Comparison of ENCODE assay signal across 23 cellular contexts in genomic region chr1:175857756-175858155, GRCh38.
A peak's percentile ranks its signal among the peaks of the same experiment; 100 is the strongest.
DNase-seq lines count a peak whose midpoint lies in the region; ATAC-seq and TF ChIP-seq lines count a peak whose summit lies in the region.
"Had no signal": no experiment of that assay in that cellular context is flagged by ENCODE, and none has a peak within 500 bp of the region (broad histone marks: within the 10 kb centered on the region; RNA-seq: fewer than 3 reads in every experiment).

No MANE protein-coding gene starts in this region.

- no peaks in the 10 kb centered on the region for H3K9me3 ChIP-seq in heart left ventricle
- H3K9me3 ChIP-seq: ovary, right lobe of liver, suprapubic skin had no signal

- DNase-seq in NCI-H1092 treated with DMSO at 0.1 percent for 48 hours (lab: John Stamatoyannopoulos, UW) (peak; percentile 75), SHP77 (lab: John Stamatoyannopoulos, UW) (peak; percentile 4 to 40), head of caudate nucleus (peak in 39 of 42 donors; percentile 35 to 79 (median 60)), retina (peak; percentile 57), iPS-NIHi7 (ENCODE audit: extremely low spot score) (no peak), heart left ventricle (no peak)
- DNase-seq: activated CD4-positive, alpha-beta T cell treated with anti-CD3 and anti-CD28 coated beads, Interleukin-2, amount 50 U/mL, for 1 hour; activated CD8-positive, alpha-beta memory T cell treated with anti-CD3 and anti-CD28 coated beads, Interleukin-2, amount 50 U/mL, for 4 hours; activated naive CD8-positive, alpha-beta T cell treated with anti-CD3 and anti-CD28 coated beads for 36 hours; CD4-positive, alpha-beta T cell; effector memory CD8-positive, alpha-beta T cell; foreskin melanocyte; mammary epithelial cell; naive B cell; NCI-H1436 treated with DMSO at 0.1 percent for 48 hours; NCI-H226; ovary; right lobe of liver; T-helper 1 cell had no signal

- TF ChIP-seq POLR2A in heart left ventricle (IDR thresholded peaks at IDR 0.05), result no peak

- no peak overlapping the region for H3K27ac ChIP-seq in heart left ventricle
- H3K27ac ChIP-seq: ovary, right lobe of liver, suprapubic skin had no signal

- WGBS in heart left ventricle, 4 donors, result 30 to 45% (median 35%) methylated on average over 6 of the region's 6 CpGs

- no peak overlapping the region for H3K4me3 ChIP-seq in heart left ventricle
- H3K4me3 ChIP-seq: ovary, right lobe of liver, suprapubic skin had no signal

- no peaks in the 10 kb centered on the region for H3K36me3 ChIP-seq in heart left ventricle
- H3K36me3 ChIP-seq: ovary, right lobe of liver, suprapubic skin had no signal

- TF ChIP-seq CTCF in heart left ventricle (IDR thresholded peaks at IDR 0.05), result no peak

- ATAC-seq in GM21447 (IDR thresholded peaks at IDR 0.05; ENCODE audit: unreplicated experiment), result no peak
- no peak for ATAC-seq in heart left ventricle
- ATAC-seq: activated T-helper 17 cell treated with anti-CD3 and anti-CD28 coated beads, Interleukin-2, amount 50 U/mL, for 72 hours; effector memory CD8-positive, alpha-beta T cell; esophagus mucosa; right lobe of liver had no signal

- H3K4me1 ChIP-seq in heart left ventricle, result no peaks in the 10 kb centered on the region
- H3K4me1 ChIP-seq: right lobe of liver, suprapubic skin had no signal

- intact Hi-C loops in head of caudate nucleus (cut with DNase I), result no loop called here
- intact Hi-C loops in heart left ventricle (cut with DNase I), result no loop called here

- H3K27me3 ChIP-seq in heart left ventricle, result peaks cover 0 to 3% (median 0%) of the 10 kb centered on the region in 9 donors
- H3K27me3 ChIP-seq: ovary, right lobe of liver had no signal

Comparison
In these comparisons a context has a peak if more than half of its experiments do, and no peak if none do; other contexts are left out.
1. DNase-seq: peak in NCI-H1092 treated with DMSO at 0.1 percent for 48 hours (single experiment), SHP77 (2 of 2), head of caudate nucleus (39 of 42) and retina (single experiment); none in iPS-NIHi7 (single experiment) and heart left ventricle (0 of 5).